Comparison of ENCODE assay signal across 18 cellular contexts in genomic region chr14:87186745-87187144, GRCh38.
"Had no signal": no experiment of that assay in that cellular context is flagged by ENCODE, and none has a peak within 500 bp of the region (broad histone marks: within the 10 kb centered on the region; RNA-seq: fewer than 3 reads in every experiment).

No MANE protein-coding gene starts in this region.

- H3K4me1 ChIP-seq: pancreas had no signal

- ATAC-seq: activated T-helper 17 cell treated with anti-CD3 and anti-CD28 coated beads, Interleukin-2, amount 50 U/mL, for 72 hours; left colon; pancreas; stimulated activated memory B cell treated with anti-CD40 and anti-IgM and Interleukin-4, amounts not matched to agents 10 μg/mL and 1 μg/mL and 100 μg/mL, for 72 hours had no signal

- H3K36me3 ChIP-seq: pancreas had no signal

- H3K27me3 Mint-ChIP-seq: activated T-helper 17 cell treated with anti-CD3 and anti-CD28 coated beads, Interleukin-2, amount 50 U/mL, for 72 hours; dendritic cell treated with granulocyte-macrophage colony-stimulating factor and Interleukin-4, amounts not matched to agents 40 ng/mL and 50 ng/mL, for 4 days; stimulated activated memory B cell treated with anti-CD40 and anti-IgM and Interleukin-4, amounts not matched to agents 10 μg/mL and 1 μg/mL and 100 μg/mL, for 72 hours had no signal

- H3K4me3 ChIP-seq: lung, pancreas had no signal

- H3K36me3 Mint-ChIP-seq: stimulated activated memory B cell treated with anti-CD40 and anti-IgM and Interleukin-4, amounts not matched to agents 10 μg/mL and 1 μg/mL and 100 μg/mL, for 72 hours had no signal

- H3K9me3 ChIP-seq: pancreas had no signal

- FAIRE-seq: bronchial epithelial cell, frontal cortex, pancreas had no signal

- H3K4me3 Mint-ChIP-seq: activated T-helper 17 cell treated with anti-CD3 and anti-CD28 coated beads, Interleukin-2, amount 50 U/mL, for 72 hours; dendritic cell treated with granulocyte-macrophage colony-stimulating factor and Interleukin-4, amounts not matched to agents 40 ng/mL and 50 ng/mL, for 4 days; stimulated activated memory B cell treated with anti-CD40 and anti-IgM and Interleukin-4, amounts not matched to agents 10 μg/mL and 1 μg/mL and 100 μg/mL, for 72 hours; T-helper 2 cell treated with Interferon-gamma antibody and Interleukin-4, amounts not matched to agents 5 μg/mL and 100 μg/mL, for 36 hours had no signal

- H3K27ac ChIP-seq: pancreas had no signal

- DNase-seq: activated CD4-positive, alpha-beta T cell treated with anti-CD3 and anti-CD28 coated beads, Interleukin-2, amount 50 U/mL, for 1 hour; activated CD8-positive, alpha-beta memory T cell treated with anti-CD3 and anti-CD28 coated beads for 24 hours; activated naive CD4-positive, alpha-beta T cell treated with Interleukin-2 at 50 U/mL for 16 hours; aorta; effector memory CD4-positive, alpha-beta T cell; head of caudate nucleus; left colon; midbrain; pancreas; stimulated activated CD4-positive, alpha-beta T cell treated with anti-CD3 and anti-CD28 coated beads, Interleukin-2, amount 100 ng/mL, for 48 hours; SW 1271 had no signal

- H3K27me3 ChIP-seq: pancreas had no signal

- H3K27ac Mint-ChIP-seq: activated T-helper 17 cell treated with anti-CD3 and anti-CD28 coated beads, Interleukin-2, amount 50 U/mL, for 72 hours; dendritic cell treated with granulocyte-macrophage colony-stimulating factor and Interleukin-4, amounts not matched to agents 40 ng/mL and 50 ng/mL, for 4 days; stimulated activated memory B cell treated with anti-CD40 and anti-IgM and Interleukin-4, amounts not matched to agents 10 μg/mL and 1 μg/mL and 100 μg/mL, for 72 hours; T-helper 2 cell treated with Interferon-gamma antibody and Interleukin-4, amounts not matched to agents 5 μg/mL and 100 μg/mL, for 36 hours had no signal

- H3K4me1 Mint-ChIP-seq: activated T-helper 17 cell treated with anti-CD3 and anti-CD28 coated beads, Interleukin-2, amount 50 U/mL, for 72 hours; stimulated activated memory B cell treated with anti-CD40 and anti-IgM and Interleukin-4, amounts not matched to agents 10 μg/mL and 1 μg/mL and 100 μg/mL, for 72 hours had no signal
